In the genomic region with DNA sequence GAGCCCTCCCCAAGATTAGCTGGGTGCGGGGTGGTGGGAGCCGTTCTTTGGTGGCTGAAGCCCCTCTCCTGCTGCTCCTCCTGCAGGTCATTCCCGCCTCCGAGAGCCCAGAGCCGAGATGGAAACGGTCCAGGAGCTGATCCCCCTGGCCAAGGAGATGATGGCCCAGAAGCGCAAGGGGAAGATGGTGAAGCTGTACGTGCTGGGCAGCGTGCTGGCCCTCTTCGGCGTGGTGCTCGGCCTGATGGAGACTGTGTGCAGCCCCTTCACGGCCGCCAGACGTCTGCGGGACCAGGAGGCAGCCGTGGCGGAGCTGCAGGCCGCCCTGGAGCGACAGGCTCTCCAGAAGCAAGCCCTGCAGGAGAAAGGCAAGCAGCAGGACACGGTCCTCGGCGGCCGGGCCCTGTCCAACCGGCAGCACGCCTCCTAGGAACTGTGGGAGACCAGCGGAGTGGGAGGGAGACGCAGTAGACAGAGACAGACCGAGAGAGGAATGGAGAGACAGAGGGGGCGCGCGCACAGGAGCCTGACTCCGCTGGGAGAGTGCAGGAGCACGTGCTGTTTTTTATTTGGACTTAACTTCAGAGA, we compare ENCODE assay signal across 7 cellular contexts. TPM values are rescaled to one million over a fixed set of nuclear protein-coding genes. Genes with fewer than 3 reads are reported as not detected.
DNase-seq lines count a peak whose midpoint lies in the region; ATAC-seq and TF ChIP-seq lines count a peak whose summit lies in the region.

No MANE protein-coding gene starts in this region.

- H3K27me3 Mint-ChIP-seq in naive thymus-derived CD4-positive, alpha-beta T cell, result peaks cover 32 to 62% (median 60%) of the 10 kb centered on the region in 5 donors

- H3K9me3 Mint-ChIP-seq in naive thymus-derived CD4-positive, alpha-beta T cell, result peaks cover 0 to 4% (median 0%) of the 10 kb centered on the region in 11 donors

- intact Hi-C loops in naive thymus-derived CD4-positive, alpha-beta T cell (cut with micrococcal nuclease), result loop anchor here in 1 of 2 donors (2.0 kb wide), 1 partner anchor 17 kb away; no protein-coding TSS in a partner anchor

- POLR2A ChIA-PET in naive thymus-derived CD4-positive, alpha-beta T cell (lab: Charles Lee), result interaction anchor here (0.6 kb wide), 1 partner anchor 48 kb away, joined by 3 read pairs; no protein-coding TSS in a partner anchor

- DNase-seq in HFF-Myc (ENCODE audit: extremely low read depth, low read depth) (no peak), fibroblast of mammary gland (ENCODE audit: low read depth) (no peak)
- DNase-seq in naive thymus-derived CD4-positive, alpha-beta T cell, result peak in 2 of 9 donors; percentile 8 to 11

- CTCF ChIA-PET in naive thymus-derived CD4-positive, alpha-beta T cell (lab: Charles Lee), result no interaction called here

- H3K36me3 Mint-ChIP-seq in naive thymus-derived CD4-positive, alpha-beta T cell, result peaks cover 0 to 18% (median 0%) of the 10 kb centered on the region in 5 donors

- H3K4me1 ChIP-seq in naive thymus-derived CD4-positive, alpha-beta T cell (ENCODE audit: control insufficient read depth in 2 of 2, insufficient read depth in 2 of 2, low read length in 2 of 2), result peaks cover 10 to 18% of the 10 kb centered on the region in 2 donors

- H3K27ac ChIP-seq in VCaP, result peak overlapping the region; percentile 75
- no peak overlapping the region for H3K27ac ChIP-seq in naive thymus-derived CD4-positive, alpha-beta T cell (ENCODE audit: low read depth, low read length)

- H3K27me3 ChIP-seq in naive thymus-derived CD4-positive, alpha-beta T cell (ENCODE audit: control insufficient read depth in 2 of 2, insufficient read depth in 2 of 2, low read length in 2 of 2), result no peaks in the 10 kb centered on the region

- peak overlapping the region; percentile 42 for H3K4me3 ChIP-seq in HFF-Myc (replicated peaks; ENCODE audit: low read depth, low read length)
- H3K4me3 ChIP-seq in fibroblast of mammary gland (ENCODE audit: control insufficient read depth, low read depth, low read length), result peak overlapping the region; percentile 50
- H3K4me3 ChIP-seq in naive thymus-derived CD4-positive, alpha-beta T cell (ENCODE audit: low read length), result peak overlapping the region; percentile 40

- H3K4me3 Mint-ChIP-seq in naive thymus-derived CD4-positive, alpha-beta T cell, result peak overlapping the region; percentile 47 to 88 (median 80)

- no peak for ATAC-seq in naive thymus-derived CD4-positive, alpha-beta T cell
- ATAC-seq in HG03196 (IDR thresholded peaks at IDR 0.05; ENCODE audit: unreplicated experiment), result no peak
- no peak for ATAC-seq in GM21515 (IDR thresholded peaks at IDR 0.05; ENCODE audit: unreplicated experiment)
- ATAC-seq in GM18520 (IDR thresholded peaks at IDR 0.05; ENCODE audit: unreplicated experiment), result no peak

- peak overlapping the region in 1 of 9 donors; percentile 73 for H3K27ac Mint-ChIP-seq in naive thymus-derived CD4-positive, alpha-beta T cell

- H3K4me1 Mint-ChIP-seq in naive thymus-derived CD4-positive, alpha-beta T cell, result peaks cover 27 to 71% (median 43%) of the 10 kb centered on the region in 7 donors

- H3K9me3 ChIP-seq in naive thymus-derived CD4-positive, alpha-beta T cell (ENCODE audit: control insufficient read depth in 2 of 3, low read length in 3 of 3), result no peaks in the 10 kb centered on the region

- H3K36me3 ChIP-seq in naive thymus-derived CD4-positive, alpha-beta T cell (ENCODE audit: control insufficient read depth in 2 of 3, insufficient read depth in 3 of 3, low read length in 3 of 3), result no peaks in the 10 kb centered on the region

- TF ChIP-seq CTCF in HFF-Myc (IDR thresholded peaks at IDR 0.05; ENCODE audit: low read depth, low read length, missing control alignments) (no peak), VCaP (conservative IDR thresholded peaks at IDR 0.05) (0 out of 2 replicates have a peak, but pooled peaks have one; percentile 12), fibroblast of mammary gland (conservative IDR thresholded peaks at IDR 0.05; ENCODE audit: control insufficient read depth, insufficient read depth, low read depth, low read length) (no peak)

RNA-seq across cellular contexts. Expression of a gene that starts 0.4 kb away (rescaled TPM):
- 100 to 1,000 TPM in 1 of 5 experiments, 10 to 100 TPM in 2, not detected in 2; 17.2 to 128 (median 81.1) TPM for total RNA-seq in naive thymus-derived CD4-positive, alpha-beta T cell
- under 1 TPM in 1 of 2 donors, not detected in 1; 0.39 TPM for polyA plus RNA-seq in naive thymus-derived CD4-positive, alpha-beta T cell

RNA-seq across cellular contexts. Expression of a gene that starts 23.4 kb away (rescaled TPM):
- total RNA-seq in naive thymus-derived CD4-positive, alpha-beta T cell, result 1 to 10 TPM in 3 of 5 experiments, under 1 TPM in 2; 0.43 to 5.7 (median 1.5) TPM
- under 1 TPM; 0.11 to 0.26 TPM for polyA plus RNA-seq in naive thymus-derived CD4-positive, alpha-beta T cell

RNA-seq across cellular contexts. Expression of a gene that starts 29.0 kb away (rescaled TPM):
- total RNA-seq in naive thymus-derived CD4-positive, alpha-beta T cell, result 1 to 10 TPM in 1 of 5 experiments, under 1 TPM in 1, not detected in 3; 0.47 to 3.6 TPM
- polyA plus RNA-seq in naive thymus-derived CD4-positive, alpha-beta T cell, result under 1 TPM; 0.18 to 0.54 TPM
